11 cellular contexts compared by ENCODE assay signal in the genomic region with DNA sequence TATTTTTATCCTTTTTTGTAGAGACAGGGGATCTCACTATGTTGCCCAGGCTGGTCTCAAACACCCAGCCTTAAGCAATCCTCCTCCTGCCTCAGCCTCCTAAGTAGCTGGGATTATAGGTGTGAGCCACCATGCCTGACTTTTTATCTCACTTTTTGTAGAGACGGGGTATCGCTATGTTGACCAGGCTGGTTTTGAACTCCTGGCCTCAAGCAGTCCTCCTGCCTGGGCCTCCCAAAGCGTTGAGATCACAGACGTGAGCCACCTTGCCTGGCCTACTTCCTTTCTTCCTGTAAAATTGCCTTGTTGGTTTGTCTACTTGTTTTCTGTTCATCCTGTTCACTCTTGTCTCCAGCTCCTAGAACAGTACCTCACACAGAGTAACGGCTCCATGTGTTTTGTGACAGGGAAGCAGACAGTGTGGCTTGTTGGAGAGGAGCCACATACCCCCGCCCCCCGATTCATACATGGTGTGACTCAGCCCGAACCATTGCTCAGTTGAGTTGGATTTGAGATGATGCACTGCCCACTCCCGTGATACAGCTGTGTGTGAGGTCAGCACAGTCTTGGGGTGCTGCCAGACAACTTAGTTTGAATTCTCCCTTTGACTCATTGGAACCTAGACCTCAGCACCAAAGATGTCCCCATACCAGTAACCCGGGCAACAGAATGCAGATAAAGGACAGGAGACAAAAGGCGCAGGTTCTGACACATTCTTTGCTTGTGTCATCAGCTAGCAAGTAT. TPM values are rescaled to one million over a fixed set of nuclear protein-coding genes. Genes with fewer than 3 reads are reported as not detected.
DNase-seq lines count a peak whose midpoint lies in the region; ATAC-seq and TF ChIP-seq lines count a peak whose summit lies in the region.
"Had no signal": no experiment of that assay in that cellular context is flagged by ENCODE, and none has a peak within 500 bp of the region (broad histone marks: within the 10 kb centered on the region; RNA-seq: fewer than 3 reads in every experiment).

No MANE protein-coding gene starts in this region.

- H3K27ac Mint-ChIP-seq in activated CD4-positive, alpha-beta T cell treated with anti-CD3 and anti-CD28 coated beads for 36 hours, result peak overlapping the region; percentile 88
- H3K27ac Mint-ChIP-seq in activated CD4-positive, alpha-beta T cell treated with anti-CD3 and anti-CD28 coated beads, Interleukin-2, amount 10 ng/mL, durations not matched to agents 7 days and 5 days, result no peak overlapping the region

- H3K9me3 ChIP-seq in adipocyte (ENCODE audit: control insufficient read depth, low read length) (no peaks in the 10 kb centered on the region), psoas muscle (no peaks in the 10 kb centered on the region)
- H3K9me3 ChIP-seq: BLaER1 had no signal

- H3K27me3 ChIP-seq in adipocyte (replicated peaks; ENCODE audit: control insufficient read depth, insufficient read depth, low read length) (peaks cover 4% of the 10 kb centered on the region), psoas muscle (ENCODE audit: insufficient read depth in 3 of 3, low read length in 2 of 3) (no peaks in the 10 kb centered on the region)
- H3K27me3 ChIP-seq: BLaER1 had no signal

- H3K4me3 ChIP-seq in adipocyte (ENCODE audit: low read length), result no peak overlapping the region
- no peak overlapping the region for H3K4me3 ChIP-seq in psoas muscle
- H3K4me3 ChIP-seq: BLaER1 had no signal

- H3K4me3 Mint-ChIP-seq in activated CD4-positive, alpha-beta T cell treated with anti-CD3 and anti-CD28 coated beads for 36 hours, result no peak overlapping the region
- H3K4me3 Mint-ChIP-seq in activated CD4-positive, alpha-beta T cell treated with anti-CD3 and anti-CD28 coated beads, Interleukin-2, amount 10 ng/mL, durations not matched to agents 7 days and 5 days, result no peak overlapping the region

- H3K36me3 Mint-ChIP-seq in activated CD4-positive, alpha-beta T cell treated with anti-CD3 and anti-CD28 coated beads for 36 hours (ENCODE audit: low read depth), result no peaks in the 10 kb centered on the region
- H3K36me3 Mint-ChIP-seq in activated CD4-positive, alpha-beta T cell treated with anti-CD3 and anti-CD28 coated beads, Interleukin-2, amount 10 ng/mL, durations not matched to agents 7 days and 5 days (ENCODE audit: low read depth), result no peaks in the 10 kb centered on the region

- H3K4me1 ChIP-seq in adipocyte (ENCODE audit: control insufficient read depth, insufficient read depth, low read length) (peaks cover 14% of the 10 kb centered on the region), psoas muscle (no peaks in the 10 kb centered on the region)

- H3K9me3 Mint-ChIP-seq in activated CD4-positive, alpha-beta T cell treated with anti-CD3 and anti-CD28 coated beads for 36 hours (ENCODE audit: low read depth), result no peaks in the 10 kb centered on the region
- no peaks in the 10 kb centered on the region for H3K9me3 Mint-ChIP-seq in activated CD4-positive, alpha-beta T cell treated with anti-CD3 and anti-CD28 coated beads, Interleukin-2, amount 10 ng/mL, durations not matched to agents 7 days and 5 days

- CTCF ChIA-PET in activated CD4-positive, alpha-beta T cell treated with anti-CD3 and anti-CD28 coated beads for 36 hours (lab: Charles Lee), result interaction anchor here (0.7 to 0.8 kb wide), 2 partner anchors 37 to 136 kb away, joined by 3 to 4 read pairs; partner anchors contain the start of gene USF2
- CTCF ChIA-PET in activated CD4-positive, alpha-beta T cell treated with anti-CD3 and anti-CD28 coated beads, Interleukin-2, amount 10 ng/mL, durations not matched to agents 7 days and 5 days (lab: Charles Lee), result interaction anchor here (0.7 to 1.0 kb wide), 2 partner anchors 13 to 589 kb away, joined by 3 read pairs; no protein-coding TSS in a partner anchor

- peak; percentile 97 for ATAC-seq in activated CD4-positive, alpha-beta T cell treated with anti-CD3 and anti-CD28 coated beads for 36 hours
- ATAC-seq in HG03066 (IDR thresholded peaks at IDR 0.05; ENCODE audit: low read depth, unreplicated experiment), result peak; percentile 60
- ATAC-seq in psoas muscle, result no peak
- no peak for ATAC-seq in GM19324 (IDR thresholded peaks at IDR 0.05; ENCODE audit: low FRiP score, unreplicated experiment)

- peaks cover 18% of the 10 kb centered on the region for H3K4me1 Mint-ChIP-seq in activated CD4-positive, alpha-beta T cell treated with anti-CD3 and anti-CD28 coated beads for 36 hours
- peaks cover 5% of the 10 kb centered on the region for H3K4me1 Mint-ChIP-seq in activated CD4-positive, alpha-beta T cell treated with anti-CD3 and anti-CD28 coated beads, Interleukin-2, amount 10 ng/mL, durations not matched to agents 7 days and 5 days

- H3K36me3 ChIP-seq in adipocyte (ENCODE audit: control insufficient read depth, insufficient read depth, low read length, severe bottlenecking), result no peaks in the 10 kb centered on the region
- H3K36me3 ChIP-seq in psoas muscle (ENCODE audit: insufficient read depth in 1 of 2, low read depth in 1 of 2), result no peaks in the 10 kb centered on the region
- H3K36me3 ChIP-seq: BLaER1 had no signal

- H3K9ac ChIP-seq in adipocyte (ENCODE audit: low read length), result no peak overlapping the region
- H3K9ac ChIP-seq: BLaER1 had no signal

- intact Hi-C loops in activated CD4-positive, alpha-beta T cell treated with anti-CD3 and anti-CD28 coated beads for 36 hours (cut with DNase I, micrococcal nuclease), result loop anchor here (1.0 to 5.0 kb wide), 5 partner anchors 31 to 193 kb away; partner anchors contain the start of gene FFAR1 (in 1 of the 2)
- intact Hi-C loops in psoas muscle (cut with DNase I), result no loop called here

- peaks cover 8% of the 10 kb centered on the region for H3K27me3 Mint-ChIP-seq in activated CD4-positive, alpha-beta T cell treated with anti-CD3 and anti-CD28 coated beads for 36 hours
- peaks cover 9% of the 10 kb centered on the region for H3K27me3 Mint-ChIP-seq in activated CD4-positive, alpha-beta T cell treated with anti-CD3 and anti-CD28 coated beads, Interleukin-2, amount 10 ng/mL, durations not matched to agents 7 days and 5 days

- peak; percentile 88 for DNase-seq in activated CD4-positive, alpha-beta T cell treated with anti-CD3 and anti-CD28 coated beads for 36 hours
- no peak for DNase-seq in activated CD4-positive, alpha-beta T cell treated with anti-CD3 and anti-CD28 coated beads, Interleukin-2, amount 10 ng/mL, durations not matched to agents 7 days and 5 days
- DNase-seq in adipocyte (ENCODE audit: low read depth) (peak; percentile 32), psoas muscle (peak; percentile 34 to 61), midbrain (lab: John Stamatoyannopoulos, UW) (no peak)
- DNase-seq in central memory CD4-positive, alpha-beta T cell, result no peak

- no peak overlapping the region for H3K27ac ChIP-seq in psoas muscle
- H3K27ac ChIP-seq: BLaER1 had no signal

- WGBS in psoas muscle, 3 donors, result 56 to 57% (median 56%) methylated on average over 11 of the region's 11 CpGs

- no peak for TF ChIP-seq CTCF in psoas muscle (IDR thresholded peaks at IDR 0.05)

- POLR2A ChIA-PET in activated CD4-positive, alpha-beta T cell treated with anti-CD3 and anti-CD28 coated beads for 36 hours (lab: Charles Lee), result interaction anchor here (0.5 kb wide), 1 partner anchor 41 kb away, joined by 5 read pairs; no protein-coding TSS in a partner anchor
- POLR2A ChIA-PET in activated CD4-positive, alpha-beta T cell treated with anti-CD3 and anti-CD28 coated beads, Interleukin-2, amount 10 ng/mL, durations not matched to agents 7 days and 5 days (lab: Charles Lee), result no interaction called here

RNA-seq across cellular contexts. Expression of gene GPR42, which starts 34.2 kb away (rescaled TPM):
- total RNA-seq in activated CD4-positive, alpha-beta T cell treated with anti-CD3 and anti-CD28 coated beads for 36 hours, result 1 to 10 TPM in 1 of 2 experiments, under 1 TPM in 1; 0.54 to 1.1 TPM
- total RNA-seq in activated CD4-positive, alpha-beta T cell treated with anti-CD3 and anti-CD28 coated beads, Interleukin-2, amount 10 ng/mL, durations not matched to agents 7 days and 5 days, result not detected
- not detected for total RNA-seq in psoas muscle
- polyA plus RNA-seq in psoas muscle, result not detected
- total RNA-seq: urinary bladder had no signal

RNA-seq across cellular contexts. Expression of gene FFAR2, which starts 43.0 kb away (rescaled TPM):
- not detected for total RNA-seq in activated CD4-positive, alpha-beta T cell treated with anti-CD3 and anti-CD28 coated beads for 36 hours
- not detected for total RNA-seq in activated CD4-positive, alpha-beta T cell treated with anti-CD3 and anti-CD28 coated beads, Interleukin-2, amount 10 ng/mL, durations not matched to agents 7 days and 5 days
- total RNA-seq in psoas muscle, result under 1 TPM in 3 of 4 donors, not detected in 1; 0.13 to 0.47 (median 0.41) TPM
- under 1 TPM; 0.07 to 0.16 (median 0.08) TPM for polyA plus RNA-seq in psoas muscle
- total RNA-seq: T-helper 1 cell treated with Interleukin-12 subunit alpha and Interleukin-12 subunit beta and Interleukin-4 antibody, amounts not matched to agents 30 ng/mL and 1 ng/mL, for 36 hours had no signal

RNA-seq across cellular contexts. Expression of gene FFAR3, which starts 46.8 kb away (rescaled TPM):
- 1 to 10 TPM; 2.4 to 3.1 TPM for total RNA-seq in activated CD4-positive, alpha-beta T cell treated with anti-CD3 and anti-CD28 coated beads for 36 hours
- not detected for total RNA-seq in activated CD4-positive, alpha-beta T cell treated with anti-CD3 and anti-CD28 coated beads, Interleukin-2, amount 10 ng/mL, durations not matched to agents 7 days and 5 days
- under 1 TPM in 2 of 4 donors, not detected in 2; 0.17 to 0.22 TPM for total RNA-seq in psoas muscle
- under 1 TPM in 1 of 3 donors, not detected in 2; 0.04 TPM for polyA plus RNA-seq in psoas muscle

RNA-seq across cellular contexts. Expression of gene FFAR1, which starts 57.3 kb away (rescaled TPM):
- under 1 TPM; 0.23 to 0.35 TPM for total RNA-seq in activated CD4-positive, alpha-beta T cell treated with anti-CD3 and anti-CD28 coated beads for 36 hours
- total RNA-seq in activated CD4-positive, alpha-beta T cell treated with anti-CD3 and anti-CD28 coated beads, Interleukin-2, amount 10 ng/mL, durations not matched to agents 7 days and 5 days, result not detected
- total RNA-seq in psoas muscle, result not detected
- polyA plus RNA-seq in psoas muscle, result not detected
- total RNA-seq: urinary bladder had no signal
- polyA plus RNA-seq: urinary bladder had no signal

Comparison
In these comparisons a context has a peak if more than half of its experiments do, and no peak if none do; other contexts are left out.
1. DNase-seq: peak in activated CD4-positive, alpha-beta T cell treated with anti-CD3 and anti-CD28 coated beads for 36 hours (single experiment), adipocyte (single experiment) and psoas muscle (2 of 2); none in activated CD4-positive, alpha-beta T cell treated with anti-CD3 and anti-CD28 coated beads, Interleukin-2, amount 10 ng/mL, durations not matched to agents 7 days and 5 days (single experiment), midbrain (single experiment) and central memory CD4-positive, alpha-beta T cell (single experiment).
2. ATAC-seq: peak in activated CD4-positive, alpha-beta T cell treated with anti-CD3 and anti-CD28 coated beads for 36 hours (single experiment) and HG03066 (single experiment); none in psoas muscle (0 of 4) and GM19324 (single experiment).
3. intact Hi-C loops: an anchor here in activated CD4-positive, alpha-beta T cell treated with anti-CD3 and anti-CD28 coated beads for 36 hours (1.0 to 5.0 kb wide); none called in psoas muscle.